In the genomic region with DNA sequence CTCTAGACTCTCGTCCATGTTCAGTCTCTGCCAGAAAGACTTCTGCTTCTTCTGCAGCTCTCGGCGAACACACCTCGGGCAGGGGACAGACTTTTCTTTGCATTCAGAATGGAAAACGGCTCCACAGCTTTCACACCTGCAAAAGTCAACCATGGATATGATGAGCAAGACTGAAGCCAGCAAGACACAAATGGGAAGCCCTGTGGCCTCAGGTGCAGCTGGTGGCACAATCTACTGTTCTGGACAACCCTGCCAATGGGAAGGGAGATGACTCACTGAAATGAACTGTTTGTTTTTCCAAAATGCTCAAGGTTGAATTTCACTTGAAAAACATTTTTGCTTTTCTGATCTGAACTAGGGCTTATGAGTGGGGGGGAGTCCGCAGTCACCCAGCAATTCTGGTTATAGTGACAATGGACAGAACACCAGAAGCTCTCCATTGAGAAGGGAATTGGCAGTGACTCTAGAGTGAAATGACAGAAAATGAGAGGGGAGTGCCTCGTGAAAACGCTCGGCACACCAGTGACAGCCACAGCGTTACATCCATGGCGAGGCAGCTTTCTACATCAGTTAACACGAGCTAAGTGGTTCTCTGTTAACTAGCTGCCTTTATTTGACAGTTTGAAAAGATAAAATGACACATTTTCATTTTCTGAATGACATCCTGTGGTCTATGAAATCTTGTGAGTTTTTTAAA, we compare ENCODE assay signal across 13 cellular contexts. TPM values are rescaled to one million over a fixed set of nuclear protein-coding genes. Genes with fewer than 3 reads are reported as not detected.
DNase-seq lines count a peak whose midpoint lies in the region; ATAC-seq and TF ChIP-seq lines count a peak whose summit lies in the region.
"Had no signal": no experiment of that assay in that cellular context is flagged by ENCODE, and none has a peak within 500 bp of the region (broad histone marks: within the 10 kb centered on the region; RNA-seq: fewer than 3 reads in every experiment).

No MANE protein-coding gene starts in this region.

- H3K9ac ChIP-seq in mucosa of rectum (ENCODE audit: low read depth in 1 of 2, low read length in 2 of 2) = peak overlapping the region in 1 of 2 donors; percentile 9

- H3K27me3 ChIP-seq in mucosa of rectum (ENCODE audit: control insufficient read depth in 2 of 2, insufficient read depth in 2 of 2, low read length in 2 of 2) = no peaks in the 10 kb centered on the region
- H3K27me3 ChIP-seq: BE2C, Peyer's patch had no signal

- no peak for ATAC-seq in GM18502 (IDR thresholded peaks at IDR 0.05; ENCODE audit: poor library complexity, unreplicated experiment)
- ATAC-seq in GM19455 (IDR thresholded peaks at IDR 0.05; ENCODE audit: unreplicated experiment) = no peak
- ATAC-seq: stimulated activated naive CD8-positive, alpha-beta T cell treated with anti-CD3 and anti-CD28 coated beads, Interleukin-15, amount 100 ng/mL, for 72 hours had no signal

- peaks cover 19 to 42% of the 10 kb centered on the region in 2 donors for H3K4me1 ChIP-seq in mucosa of rectum (ENCODE audit: control insufficient read depth in 2 of 2, insufficient read depth in 2 of 2, low read length in 2 of 2)
- H3K4me1 ChIP-seq: BE2C had no signal

- TF ChIP-seq CTCF in C4-2B (conservative IDR thresholded peaks at IDR 0.05) = no peak

- H3K27ac ChIP-seq in C4-2B (peak overlapping the region; percentile 23; the same call in 1 of the 2 replicates), mucosa of rectum (ENCODE audit: low read depth in 2 of 2, low read length in 2 of 2) (peak overlapping the region; percentile 48 to 96)

- no peaks in the 10 kb centered on the region for H3K9me3 ChIP-seq in mucosa of rectum (ENCODE audit: control insufficient read depth in 2 of 2, low read length in 2 of 2)
- H3K9me3 ChIP-seq: BE2C, Peyer's patch had no signal

- in situ Hi-C loops in ACHN (cut with HindIII; ENCODE audit: low pct_ligation_motif_present, low pct_unique_long_range_greater_than_20kb, low sequenced_read_pairs) = no loop called here

- H3K36me3 ChIP-seq in mucosa of rectum (ENCODE audit: control insufficient read depth in 2 of 2, insufficient read depth in 2 of 2, low read length in 2 of 2) = peaks cover 4 to 6% of the 10 kb centered on the region in 2 donors
- H3K36me3 ChIP-seq: BE2C had no signal

- DNase-seq in NCI-H2227 (lab: John Stamatoyannopoulos, UW; ENCODE audit: unreplicated experiment) (peak; percentile 33), dermis microvascular lymphatic vessel endothelial cell (ENCODE audit: low read depth in 2 of 2) (peak; percentile 55 to 71), ACHN (no peak), DMS 273 treated with DMSO at 0.1 percent for 48 hours (lab: John Stamatoyannopoulos, UW) (no peak)
- DNase-seq: aorta; BE2C; NCI-H187; Peyer's patch; stimulated activated naive CD8-positive, alpha-beta T cell treated with anti-CD3 and anti-CD28 coated beads, Interleukin-15, amount 100 ng/mL, for 72 hours had no signal

- H3K4me3 ChIP-seq in mucosa of rectum (ENCODE audit: low read length in 2 of 2) = no peak overlapping the region
- H3K4me3 ChIP-seq: Peyer's patch had no signal

RNA-seq across cellular contexts. Expression of a gene that starts 58.8 kb away (rescaled TPM):
- 1.7 and 2.5 TPM in 2 replicates for total RNA-seq in dermis microvascular lymphatic vessel endothelial cell

Comparison
In these comparisons a context has a peak if more than half of its experiments do, and no peak if none do; other contexts are left out.
1. DNase-seq: peak in NCI-H2227 (single experiment) and dermis microvascular lymphatic vessel endothelial cell (2 of 2); none in ACHN (single experiment) and DMS 273 treated with DMSO at 0.1 percent for 48 hours (single experiment).